8 cellular contexts compared by ENCODE assay signal in the genomic region with DNA sequence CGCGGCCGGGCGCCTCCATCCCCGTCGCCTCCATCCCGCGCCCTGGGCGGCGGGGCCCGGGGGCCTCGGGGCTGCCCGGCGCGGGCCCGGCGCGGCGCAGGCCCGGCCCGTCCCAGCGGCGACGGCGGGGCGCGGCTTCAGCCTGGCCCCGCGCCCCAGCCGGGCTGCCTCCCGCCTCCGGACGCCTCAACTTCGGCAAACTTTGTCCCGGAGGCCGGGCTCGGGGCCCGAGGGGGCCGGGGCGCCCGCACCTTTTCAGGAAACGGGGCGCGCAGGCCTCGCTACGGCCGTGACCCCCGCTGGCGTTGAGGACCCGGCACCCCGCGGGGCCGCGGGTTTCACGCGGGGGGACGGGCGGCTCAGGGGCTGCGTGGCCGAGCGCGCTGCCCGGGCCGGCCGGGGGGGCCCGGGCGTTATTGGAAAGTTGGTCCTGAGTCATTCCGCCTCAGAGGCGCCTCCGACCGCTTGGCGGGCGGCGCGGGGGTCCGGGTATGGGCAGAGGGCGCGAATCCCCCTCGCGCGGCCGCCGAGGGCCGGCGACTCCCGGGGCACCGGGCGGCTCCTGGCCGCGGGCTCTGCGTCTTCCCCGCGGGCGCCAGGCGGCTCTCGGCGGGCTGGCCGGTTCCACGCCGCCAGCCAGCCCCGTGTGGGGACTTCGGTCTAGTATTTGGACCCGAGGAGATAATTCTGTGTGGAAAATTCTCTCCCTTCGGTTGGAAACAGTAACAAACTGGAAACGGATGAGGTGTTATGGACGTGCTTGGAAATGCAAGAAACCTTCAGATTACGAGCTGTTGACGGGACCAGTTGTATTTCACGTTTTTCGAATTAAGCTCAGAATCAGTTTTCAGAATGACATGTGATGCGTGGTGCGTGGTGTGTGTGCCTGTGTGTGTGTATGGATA. TPM values are rescaled to one million over a fixed set of nuclear protein-coding genes. Genes with fewer than 3 reads are reported as not detected.
A peak's percentile ranks its signal among the peaks of the same experiment; 100 is the strongest.
DNase-seq lines count a peak whose midpoint lies in the region; ATAC-seq lines count a peak whose summit lies in the region.

No MANE protein-coding gene starts in this region.

- peak; percentile 52 for DNase-seq in activated CD4-positive, alpha-beta T cell treated with anti-CD3 and anti-CD28 coated beads for 36 hours
- DNase-seq in activated CD4-positive, alpha-beta T cell treated with anti-CD3 and anti-CD28 coated beads for 1 hour = no peak
- DNase-seq in T-helper 2 cell treated with Interferon-gamma antibody and Interleukin-4, amounts not matched to agents 5 μg/mL and 100 μg/mL, for 36 hours (ENCODE audit: low spot score) = peak; percentile 29
- DNase-seq in effector CD4-positive, alpha-beta T cell = peak; percentile 8
- DNase-seq in memory B cell (ENCODE audit: low spot score in 2 of 2) = peak; percentile 29 to 60
- no peak for DNase-seq in NCI-H2029 treated with DMSO at 0.1 percent for 48 hours (lab: John Stamatoyannopoulos, UW)

- peaks cover 62% of the 10 kb centered on the region for H3K4me1 Mint-ChIP-seq in activated CD4-positive, alpha-beta T cell treated with anti-CD3 and anti-CD28 coated beads for 36 hours
- peaks cover 35% of the 10 kb centered on the region for H3K4me1 Mint-ChIP-seq in T-helper 2 cell treated with Interferon-gamma antibody and Interleukin-4, amounts not matched to agents 5 μg/mL and 100 μg/mL, for 36 hours (ENCODE audit: low read depth)
- peaks cover 55% of the 10 kb centered on the region for H3K4me1 Mint-ChIP-seq in memory B cell

- ATAC-seq in activated CD4-positive, alpha-beta T cell treated with anti-CD3 and anti-CD28 coated beads for 36 hours = peak; percentile 15
- peak; percentile 4 for ATAC-seq in HG03095 (IDR thresholded peaks at IDR 0.05; ENCODE audit: unreplicated experiment)
- ATAC-seq in memory B cell (ENCODE audit: low read depth) = peak; percentile 12

- peak overlapping the region; percentile 37 for H3K27ac ChIP-seq in stomach smooth muscle (ENCODE audit: low read length)

- H3K9ac ChIP-seq in stomach smooth muscle (ENCODE audit: low read length in 2 of 2) = peak overlapping the region; percentile 68 to 82

- H3K4me3 Mint-ChIP-seq in activated CD4-positive, alpha-beta T cell treated with anti-CD3 and anti-CD28 coated beads for 36 hours = peak overlapping the region; percentile 88
- peak overlapping the region; percentile 88 for H3K4me3 Mint-ChIP-seq in T-helper 2 cell treated with Interferon-gamma antibody and Interleukin-4, amounts not matched to agents 5 μg/mL and 100 μg/mL, for 36 hours
- peak overlapping the region; percentile 96 for H3K4me3 Mint-ChIP-seq in memory B cell

- H3K36me3 ChIP-seq in stomach smooth muscle (ENCODE audit: control insufficient read depth in 2 of 2, insufficient read depth in 2 of 2, low read length in 2 of 2) = no peaks in the 10 kb centered on the region

- intact Hi-C loops in activated CD4-positive, alpha-beta T cell treated with anti-CD3 and anti-CD28 coated beads for 36 hours (cut with DNase I, micrococcal nuclease) = loop anchor here (1.0 to 5.0 kb wide), 7 partner anchors 27 to 609 kb away; partner anchors contain the start of genes EIF5 (in 1 of the 2), MARK3 (in 1 of the 2), RCOR1 (in 1 of the 2) and ZNF839 (in 1 of the 2)

- H3K27me3 Mint-ChIP-seq in activated CD4-positive, alpha-beta T cell treated with anti-CD3 and anti-CD28 coated beads for 36 hours = no peaks in the 10 kb centered on the region
- no peaks in the 10 kb centered on the region for H3K27me3 Mint-ChIP-seq in T-helper 2 cell treated with Interferon-gamma antibody and Interleukin-4, amounts not matched to agents 5 μg/mL and 100 μg/mL, for 36 hours (ENCODE audit: low read depth)
- no peaks in the 10 kb centered on the region for H3K27me3 Mint-ChIP-seq in memory B cell

- peaks cover 31% of the 10 kb centered on the region for H3K36me3 Mint-ChIP-seq in activated CD4-positive, alpha-beta T cell treated with anti-CD3 and anti-CD28 coated beads for 36 hours (ENCODE audit: low read depth)
- peaks cover 14% of the 10 kb centered on the region for H3K36me3 Mint-ChIP-seq in T-helper 2 cell treated with Interferon-gamma antibody and Interleukin-4, amounts not matched to agents 5 μg/mL and 100 μg/mL, for 36 hours (ENCODE audit: low read depth)
- peaks cover 7% of the 10 kb centered on the region for H3K36me3 Mint-ChIP-seq in memory B cell

- H3K27me3 ChIP-seq in stomach smooth muscle (ENCODE audit: control insufficient read depth in 1 of 2, insufficient read depth in 2 of 2, low read length in 2 of 2) = no peaks in the 10 kb centered on the region

- peak overlapping the region; percentile 94 for H3K27ac Mint-ChIP-seq in activated CD4-positive, alpha-beta T cell treated with anti-CD3 and anti-CD28 coated beads for 36 hours
- peak overlapping the region; percentile 90 for H3K27ac Mint-ChIP-seq in T-helper 2 cell treated with Interferon-gamma antibody and Interleukin-4, amounts not matched to agents 5 μg/mL and 100 μg/mL, for 36 hours
- H3K27ac Mint-ChIP-seq in memory B cell = peak overlapping the region; percentile 98

- no peaks in the 10 kb centered on the region for H3K9me3 Mint-ChIP-seq in activated CD4-positive, alpha-beta T cell treated with anti-CD3 and anti-CD28 coated beads for 36 hours (ENCODE audit: low read depth)
- H3K9me3 Mint-ChIP-seq in T-helper 2 cell treated with Interferon-gamma antibody and Interleukin-4, amounts not matched to agents 5 μg/mL and 100 μg/mL, for 36 hours = no peaks in the 10 kb centered on the region
- H3K9me3 Mint-ChIP-seq in memory B cell = no peaks in the 10 kb centered on the region

- POLR2A ChIA-PET in activated CD4-positive, alpha-beta T cell treated with anti-CD3 and anti-CD28 coated beads for 36 hours (lab: Charles Lee) = interaction anchor here (0.6 to 1.0 kb wide), 3 partner anchors 41 to 184 kb away, joined by 4 to 7 read pairs (median 5); no protein-coding TSS in a partner anchor

- H3K4me3 ChIP-seq in stomach smooth muscle (ENCODE audit: low read length in 2 of 2) = peak overlapping the region; percentile 78 to 93

- CTCF ChIA-PET in activated CD4-positive, alpha-beta T cell treated with anti-CD3 and anti-CD28 coated beads for 36 hours (lab: Charles Lee) = no interaction called here

- H3K4me1 ChIP-seq in stomach smooth muscle (ENCODE audit: control insufficient read depth, insufficient read depth, low read length) = peaks cover 16% of the 10 kb centered on the region

- H3K9me3 ChIP-seq in stomach smooth muscle (ENCODE audit: control insufficient read depth in 2 of 2, low read length in 2 of 2) = no peaks in the 10 kb centered on the region

RNA-seq across cellular contexts. Expression of gene TRAF3, which starts 0.7 kb away (rescaled TPM):
- total RNA-seq in activated CD4-positive, alpha-beta T cell treated with anti-CD3 and anti-CD28 coated beads for 36 hours = 10 to 100 TPM; 66.4 to 83.7 TPM

Comparison
In these comparisons a context has a peak if more than half of its experiments do, and no peak if none do; other contexts are left out.
1. DNase-seq: peak in activated CD4-positive, alpha-beta T cell treated with anti-CD3 and anti-CD28 coated beads for 36 hours (single experiment), T-helper 2 cell treated with Interferon-gamma antibody and Interleukin-4, amounts not matched to agents 5 μg/mL and 100 μg/mL, for 36 hours (single experiment), effector CD4-positive, alpha-beta T cell (single experiment) and memory B cell (2 of 2); none in activated CD4-positive, alpha-beta T cell treated with anti-CD3 and anti-CD28 coated beads for 1 hour (single experiment) and NCI-H2029 treated with DMSO at 0.1 percent for 48 hours (single experiment).
2. Peak in every context shown above with its lines, with median percentiles within 50 percentile points of each other: ATAC-seq, H3K27ac Mint-ChIP-seq and H3K4me3 Mint-ChIP-seq.